10 cellular contexts compared by ENCODE assay signal in genomic region chr19:36116344-36116637, GRCh38. TPM values are rescaled to one million over a fixed set of nuclear protein-coding genes. Genes with fewer than 3 reads are reported as not detected.
DNase-seq lines count a peak whose midpoint lies in the region; ATAC-seq and TF ChIP-seq lines count a peak whose summit lies in the region.
"Had no signal": no experiment of that assay in that cellular context is flagged by ENCODE, and none has a peak within 500 bp of the region (broad histone marks: within the 10 kb centered on the region; RNA-seq: fewer than 3 reads in every experiment).

No MANE protein-coding gene starts in this region.

- peak overlapping the region; percentile 89 for H3K27ac Mint-ChIP-seq in activated CD8-positive, alpha-beta T cell treated with anti-CD3 and anti-CD28 coated beads for 36 hours
- peak overlapping the region; percentile 99 for H3K27ac Mint-ChIP-seq in stimulated activated naive B cell treated with anti-CD40 and anti-IgM and Interleukin-4, amounts not matched to agents 10 μg/mL and 1 μg/mL and 100 μg/mL, for 72 hours

- H3K9ac ChIP-seq in SK-N-SH: peak overlapping the region; percentile 68

- TF ChIP-seq RAD21 in SK-N-SH (IDR thresholded peaks at IDR 0.05; ENCODE audit: low read length): no peak

- peak overlapping the region; percentile 92 for H3K4me2 ChIP-seq in SK-N-SH

- POLR2A ChIA-PET in SK-N-SH (lab: Yijun Ruan, JAX): no interaction called here
- POLR2A ChIA-PET in activated CD8-positive, alpha-beta T cell treated with anti-CD3 and anti-CD28 coated beads for 36 hours (lab: Charles Lee): interaction anchor here (1.0 to 2.1 kb wide), 2 partner anchors 11 to 62 kb away, joined by 4 to 5 read pairs; partner anchors contain the start of gene THAP8

- ATAC-seq in SK-N-SH treated with all-trans-retinoic acid at 6 μM for 48 hours (no peak), HG02798 (IDR thresholded peaks at IDR 0.05; ENCODE audit: poor library complexity, unreplicated experiment) (no peak), GM18909 (IDR thresholded peaks at IDR 0.05; ENCODE audit: poor library complexity, unreplicated experiment) (no peak)
- no peak for ATAC-seq in activated CD8-positive, alpha-beta T cell treated with anti-CD3 and anti-CD28 coated beads for 36 hours
- ATAC-seq in stimulated activated naive B cell treated with anti-CD40 and anti-IgM and Interleukin-4, amounts not matched to agents 10 μg/mL and 1 μg/mL and 100 μg/mL, for 72 hours (replicated peaks): no peak

- CTCF ChIA-PET in SK-N-SH (lab: Yijun Ruan, JAX): interaction anchor here (3.5 kb wide), 1 partner anchor 11 kb away, joined by 14 read pairs; no protein-coding TSS in a partner anchor
- CTCF ChIA-PET in activated CD8-positive, alpha-beta T cell treated with anti-CD3 and anti-CD28 coated beads for 36 hours (lab: Charles Lee): interaction anchor here (5.8 kb wide), 1 partner anchor 11 kb away, joined by 42 read pairs; no protein-coding TSS in a partner anchor

- H3F3A ChIP-seq in SK-N-SH (replicated peaks; ENCODE audit: insufficient read depth): no peaks in the 10 kb centered on the region

- WGBS in SK-N-SH (ENCODE audit: low lambda C conversion rate): 94% methylated on average over 1 of the region's 1 CpG
- no CpG with 5 or more reads among the region's 1 CpG for WGBS in iPS DF 6.9 (ENCODE audit: insufficient coverage, insufficient read length)

- H3K4me3 Mint-ChIP-seq in activated CD8-positive, alpha-beta T cell treated with anti-CD3 and anti-CD28 coated beads for 36 hours: peak overlapping the region; percentile 92
- peak overlapping the region; percentile 94 to 98 for H3K4me3 Mint-ChIP-seq in stimulated activated naive B cell treated with anti-CD40 and anti-IgM and Interleukin-4, amounts not matched to agents 10 μg/mL and 1 μg/mL and 100 μg/mL, for 72 hours

- intact Hi-C loops in activated CD8-positive, alpha-beta T cell treated with anti-CD3 and anti-CD28 coated beads for 36 hours (cut with micrococcal nuclease): loop anchor here (5.0 kb wide), 1 partner anchor 64 kb away; the partner anchor contains the start of genes THAP8 and WDR62

- H3K36me3 ChIP-seq in SK-N-SH (replicated peaks in 1 of 2; ENCODE audit: control insufficient read depth in 1 of 2, insufficient read depth in 2 of 2, low read length in 1 of 2): peaks cover 19 to 31% of the 10 kb centered on the region in 2 experiments
- peaks cover 8% of the 10 kb centered on the region; the same call in 1 of the 2 replicates for H3K36me3 ChIP-seq in iPS DF 6.9 (ENCODE audit: control insufficient read depth, insufficient read depth, low read length)

- H3K4me1 ChIP-seq in SK-N-SH (ENCODE audit: control insufficient read depth in 1 of 2, insufficient read depth in 2 of 2, low read depth in 1 of 2, low read length in 1 of 2): peaks cover 6 to 22% of the 10 kb centered on the region in 2 experiments; a peak in 1 of 4 replicates
- H3K4me1 ChIP-seq in iPS DF 6.9 (ENCODE audit: control insufficient read depth, insufficient read depth, low read length): peaks cover 6% of the 10 kb centered on the region

- no peak for TF ChIP-seq CTCF in SK-N-SH (IDR thresholded peaks at IDR 0.05)
- no peak for TF ChIP-seq CTCF in activated CD8-positive, alpha-beta T cell treated with anti-CD3 and anti-CD28 coated beads for 36 hours (IDR thresholded peaks at IDR 0.05)

- H3K36me3 Mint-ChIP-seq in activated CD8-positive, alpha-beta T cell treated with anti-CD3 and anti-CD28 coated beads for 36 hours (ENCODE audit: low read depth): peaks cover 31% of the 10 kb centered on the region
- peaks cover 34 to 62% of the 10 kb centered on the region in 2 donors for H3K36me3 Mint-ChIP-seq in stimulated activated naive B cell treated with anti-CD40 and anti-IgM and Interleukin-4, amounts not matched to agents 10 μg/mL and 1 μg/mL and 100 μg/mL, for 72 hours

- H4K20me1 ChIP-seq in SK-N-SH (ENCODE audit: insufficient read depth): no peaks in the 10 kb centered on the region

- no peak for DNase-seq in SK-N-SH
- no peak for DNase-seq in activated CD8-positive, alpha-beta T cell treated with anti-CD3 and anti-CD28 coated beads for 36 hours
- DNase-seq in iPS DF 6.9 (ENCODE audit: low read depth, low spot score): no peak
- no peak for DNase-seq in stimulated activated naive B cell treated with anti-CD40 and anti-IgM and Interleukin-4, amounts not matched to agents 10 μg/mL and 1 μg/mL and 100 μg/mL, for 72 hours
- DNase-seq in A172 (ENCODE audit: low spot score): no peak

- no peaks in the 10 kb centered on the region for H3K27me3 Mint-ChIP-seq in activated CD8-positive, alpha-beta T cell treated with anti-CD3 and anti-CD28 coated beads for 36 hours
- H3K27me3 Mint-ChIP-seq in stimulated activated naive B cell treated with anti-CD40 and anti-IgM and Interleukin-4, amounts not matched to agents 10 μg/mL and 1 μg/mL and 100 μg/mL, for 72 hours: no peaks in the 10 kb centered on the region

- no peaks in the 10 kb centered on the region for H3K9me2 ChIP-seq in SK-N-SH

- H3K27ac ChIP-seq in SK-N-SH (ENCODE audit: low read depth in 2 of 2, low read length in 1 of 2): peak overlapping the region; percentile 52 to 91; a peak in 2 of 4 replicates
- no peak overlapping the region for H3K27ac ChIP-seq in iPS DF 6.9 (ENCODE audit: low read length)

- TF ChIP-seq EP300 in SK-N-SH (IDR thresholded peaks at IDR 0.05; ENCODE audit: borderline replicate concordance in 1 of 2, low read depth in 1 of 2, low read length in 1 of 2): no peak

- no peaks in the 10 kb centered on the region for H3K9me3 ChIP-seq in SK-N-SH
- H3K9me3 ChIP-seq in iPS DF 6.9 (ENCODE audit: control insufficient read depth, insufficient read depth, low read length): no peaks in the 10 kb centered on the region

- no peaks in the 10 kb centered on the region for H3K27me3 ChIP-seq in SK-N-SH (ENCODE audit: insufficient read depth)
- no peaks in the 10 kb centered on the region for H3K27me3 ChIP-seq in iPS DF 6.9 (ENCODE audit: control insufficient read depth, insufficient read depth, low read length)

- H2AFZ ChIP-seq in SK-N-SH (ENCODE audit: low read depth): no peak overlapping the region

- H3K4me3 ChIP-seq in SK-N-SH (ENCODE audit: low read depth in 2 of 2, low read length in 1 of 2) (peak overlapping the region; percentile 73 to 87), iPS DF 6.9 (ENCODE audit: low read length) (peak overlapping the region; percentile 57; the same call in 1 of the 2 replicates)

- H3K79me2 ChIP-seq in SK-N-SH (ENCODE audit: insufficient read depth): peaks cover 46% of the 10 kb centered on the region; the same call in 1 of the 2 replicates

- no peaks in the 10 kb centered on the region for H3K9me3 Mint-ChIP-seq in activated CD8-positive, alpha-beta T cell treated with anti-CD3 and anti-CD28 coated beads for 36 hours
- no peaks in the 10 kb centered on the region for H3K9me3 Mint-ChIP-seq in stimulated activated naive B cell treated with anti-CD40 and anti-IgM and Interleukin-4, amounts not matched to agents 10 μg/mL and 1 μg/mL and 100 μg/mL, for 72 hours

- peaks cover 27% of the 10 kb centered on the region for H3K4me1 Mint-ChIP-seq in activated CD8-positive, alpha-beta T cell treated with anti-CD3 and anti-CD28 coated beads for 36 hours (ENCODE audit: low read depth)
- H3K4me1 Mint-ChIP-seq in stimulated activated naive B cell treated with anti-CD40 and anti-IgM and Interleukin-4, amounts not matched to agents 10 μg/mL and 1 μg/mL and 100 μg/mL, for 72 hours: peaks cover 35 to 55% of the 10 kb centered on the region in 2 donors

TF ChIP-seq in SK-N-SH, 30 proteins besides CTCF, POLR2A, EP300 and RAD21 (continues in another document):
- TF ChIP-seq TCF12 (IDR thresholded peaks at IDR 0.05) (no peak), YY1 (IDR thresholded peaks at IDR 0.05; ENCODE audit: low read depth) (no peak), NFIC (IDR thresholded peaks at IDR 0.05; ENCODE audit: borderline replicate concordance) (no peak), NRF1 (IDR thresholded peaks at IDR 0.05; ENCODE audit: low read depth, low read length) (no peak), FOXJ3 (CRISPR knock-in tag; IDR thresholded peaks at IDR 0.05) (no peak), CHD2 (IDR thresholded peaks at IDR 0.05; ENCODE audit: low read length, partially characterized antibody) (no peak)

TF ChIP-seq in SK-N-SH treated with all-trans-retinoic acid at 6 μM for 48 hours, 23 proteins besides CTCF, POLR2A, EP300 and RAD21:
- TF ChIP-seq BACH2 (CRISPR knock-in tag; IDR thresholded peaks at IDR 0.05; ENCODE audit: borderline replicate concordance) (no peak), ZFP30 (CRISPR knock-in tag; IDR thresholded peaks at IDR 0.05) (no peak), ESRRG (CRISPR knock-in tag; IDR thresholded peaks at IDR 0.05) (no peak)

RNA-seq across cellular contexts. Expression of gene TBCB, which starts 1.0 kb away (rescaled TPM):
- polyA plus RNA-seq in SK-N-SH (2012; rRNA removed): 566 and 712 TPM in 2 replicates
- polyA plus RNA-seq in SK-N-SH (2012; cell fraction: cytosol; rRNA removed): 448 and 578 TPM in 2 replicates
- polyA plus RNA-seq in SK-N-SH (2012; cell fraction: nucleus; rRNA removed): 348 and 359 TPM in 2 replicates
- total RNA-seq in activated CD8-positive, alpha-beta T cell treated with anti-CD3 and anti-CD28 coated beads for 36 hours: 10 to 100 TPM; 74.9 to 81.7 TPM
- 334 and 417 TPM in 2 replicates for total RNA-seq in A172 (2014; rRNA removed; shearing (Covaris generic))

RNA-seq across cellular contexts. Expression of gene POLR2I, which starts 1.6 kb away (rescaled TPM):
- polyA plus RNA-seq in SK-N-SH (2012; rRNA removed): 54.8 and 140 TPM in 2 replicates
- polyA plus RNA-seq in SK-N-SH (2012; cell fraction: cytosol; rRNA removed): 63.6 and 68.8 TPM in 2 replicates
- 33.0 and 56.9 TPM in 2 replicates for polyA plus RNA-seq in SK-N-SH (2012; cell fraction: nucleus; rRNA removed)
- 10 to 100 TPM; 68.4 to 76.5 TPM for total RNA-seq in activated CD8-positive, alpha-beta T cell treated with anti-CD3 and anti-CD28 coated beads for 36 hours
- total RNA-seq in A172 (2014; rRNA removed; shearing (Covaris generic)): 64.9 and 132 TPM in 2 replicates

RNA-seq across cellular contexts. Expression of gene OVOL3, which starts 5.3 kb away (rescaled TPM):
- polyA plus RNA-seq in SK-N-SH (2012; rRNA removed): 0.18 TPM in 1 of 2 replicates, not detected in the other
- polyA plus RNA-seq in SK-N-SH (2012; cell fraction: cytosol; rRNA removed): not detected in 2 replicates
- 0.08 and 0.74 TPM in 2 replicates for polyA plus RNA-seq in SK-N-SH (2012; cell fraction: nucleus; rRNA removed)
- not detected for total RNA-seq in activated CD8-positive, alpha-beta T cell treated with anti-CD3 and anti-CD28 coated beads for 36 hours
- not detected in 2 replicates for total RNA-seq in A172 (2014; rRNA removed; shearing (Covaris generic))
- total RNA-seq: glomerular endothelial cell, temporal lobe had no signal

RNA-seq across cellular contexts. Expression of gene CAPNS1, which starts 23.6 kb away (rescaled TPM):
- 999 and 1,027 TPM in 2 replicates for polyA plus RNA-seq in SK-N-SH (2012; rRNA removed)
- polyA plus RNA-seq in SK-N-SH (2012; cell fraction: cytosol; rRNA removed): 704 and 867 TPM in 2 replicates
- polyA plus RNA-seq in SK-N-SH (2012; cell fraction: nucleus; rRNA removed): 330 and 555 TPM in 2 replicates
- total RNA-seq in activated CD8-positive, alpha-beta T cell treated with anti-CD3 and anti-CD28 coated beads for 36 hours: 100 to 1,000 TPM; 250 to 275 TPM
- total RNA-seq in A172 (2014; rRNA removed; shearing (Covaris generic)): 416 and 483 TPM in 2 replicates

RNA-seq across cellular contexts. Expression of gene COX7A1, which starts 36.0 kb away (rescaled TPM):
- not detected in 2 replicates for polyA plus RNA-seq in SK-N-SH (2012; rRNA removed)
- polyA plus RNA-seq in SK-N-SH (2012; cell fraction: cytosol; rRNA removed): not detected in 2 replicates
- polyA plus RNA-seq in SK-N-SH (2012; cell fraction: nucleus; rRNA removed): not detected in 2 replicates
- total RNA-seq in activated CD8-positive, alpha-beta T cell treated with anti-CD3 and anti-CD28 coated beads for 36 hours: not detected
- not detected in 2 replicates for total RNA-seq in A172 (2014; rRNA removed; shearing (Covaris generic))
